1 cellular context compared by ENCODE assay signal in genomic region chr2:197431858-197432257, GRCh38.
TF ChIP-seq lines count a peak whose summit lies in the region.

No MANE protein-coding gene starts in this region.

TF ChIP-seq in endothelial cell of umbilical vein, 7 proteins besides CTCF, POLR2A, EP300 and RAD21:
- no peak for TF ChIP-seq JUN (IDR thresholded peaks at IDR 0.05; ENCODE audit: borderline replicate concordance, insufficient read depth, insufficient read length, low read depth)
- no peak for TF ChIP-seq GATA2 (IDR thresholded peaks at IDR 0.05; ENCODE audit: insufficient read depth, insufficient read length, low read depth, low read length)
- TF ChIP-seq FOS (IDR thresholded peaks at IDR 0.05; ENCODE audit: borderline replicate concordance, insufficient read depth, low read length), result no peak
- no peak for TF ChIP-seq EZH2 (IDR thresholded peaks at IDR 0.05; ENCODE audit: borderline replicate concordance, low read depth, low read length, severe bottlenecking)
- no peak for TF ChIP-seq POLR2AphosphoS5 (IDR thresholded peaks at IDR 0.05; ENCODE audit: insufficient read depth, low read depth, low read length)
- TF ChIP-seq, protein P1, sequence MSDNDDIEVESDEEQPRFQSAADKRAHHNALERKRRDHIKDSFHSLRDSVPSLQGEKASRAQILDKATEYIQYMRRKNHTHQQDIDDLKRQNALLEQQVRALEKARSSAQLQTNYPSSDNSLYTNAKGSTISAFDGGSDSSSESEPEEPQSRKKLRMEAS (IDR thresholded peaks at IDR 0.05; ENCODE audit: insufficient read depth, insufficient read length), result no peak
- no peak for TF ChIP-seq MYC (IDR thresholded peaks at IDR 0.05; ENCODE audit: low read depth, low read length)
